8 cellular contexts compared by ENCODE assay signal in genomic region chr3:13895155-13896105, GRCh38. TPM values are rescaled to one million over a fixed set of nuclear protein-coding genes. Genes with fewer than 3 reads are reported as not detected.
DNase-seq lines count a peak whose midpoint lies in the region; ATAC-seq, FAIRE-seq and TF ChIP-seq lines count a peak whose summit lies in the region.

No MANE protein-coding gene starts in this region.

- peak overlapping the region; percentile 92 for H3K4me2 ChIP-seq in HepG2 (ENCODE audit: low read depth, low read length)

- TF ChIP-seq CTCF in HepG2 (CRISPR knock-in tag; IDR thresholded peaks at IDR 0.05), result no peak

- CTCF ChIA-PET in HepG2 (lab: Yijun Ruan, JAX; ENCODE audit: low intra/inter-chr PET ratio, low total read pairs), result interaction anchor here (1.3 to 1.8 kb wide), 2 partner anchors 219 to 249 kb away, joined by 3 to 8 read pairs; no protein-coding TSS in a partner anchor

- no peaks in the 10 kb centered on the region for H3K36me3 ChIP-seq in HepG2 (replicated peaks in 1 of 2; ENCODE audit: control insufficient read depth in 1 of 2, insufficient read depth in 2 of 2, low read length in 2 of 2)

- no peak for TF ChIP-seq EP300 in HepG2 (IDR thresholded peaks at IDR 0.05; ENCODE audit: low read depth in 2 of 2, low read length in 2 of 2)
- TF ChIP-seq EP300 in HepG2 (CRISPR knock-in tag; IDR thresholded peaks at IDR 0.05; ENCODE audit: borderline replicate concordance), result no peak

- no peaks in the 10 kb centered on the region for H4K20me1 ChIP-seq in HepG2 (ENCODE audit: insufficient read depth, low read length)

- BruUV-seq in HepG2 (replicated peaks; lab: Mats Ljungman, UMichigan), result no TSS peak

- in situ Hi-C loops in HepG2 (cut with HindIII; ENCODE audit: extremely low pct_ligation_motif_present, low pct_unique_long_range_greater_than_20kb), result loop anchor here (5.0 to 10.0 kb wide), 3 partner anchors 222 to 569 kb away; no protein-coding TSS in a partner anchor

- no peak for FAIRE-seq in HepG2 (lab: Jason Lieb, UNC)

- ATAC-seq in HG02981 (IDR thresholded peaks at IDR 0.05; ENCODE audit: unreplicated experiment) (peak; percentile 98), HepG2 (peak; percentile 98)

- H3K9ac ChIP-seq in HepG2 (ENCODE audit: insufficient read depth, low read depth, low read length), result peak overlapping the region; percentile 56; the same call in 1 of the 2 replicates

- POLR2A ChIA-PET in HepG2 (lab: Yijun Ruan, JAX), result interaction anchor here (1.9 kb wide), 1 partner anchor 219 kb away, joined by 5 read pairs; no protein-coding TSS in a partner anchor

- TF ChIP-seq RAD21 in HepG2 (CRISPR knock-in tag; IDR thresholded peaks at IDR 0.05), result no peak

- H3K27ac ChIP-seq in HepG2 (ENCODE audit: extremely low read length, insufficient read depth, low read length), result no peak overlapping the region

- no peak for TF ChIP-seq POLR2A in HepG2 (IDR thresholded peaks at IDR 0.05; ENCODE audit: insufficient read depth in 1 of 2, low read depth in 2 of 2, low read length in 2 of 2)

- WGBS in HepG2 (ENCODE audit: low lambda C conversion rate), result 9% methylated on average over 46 of the region's 86 CpGs

- no peaks in the 10 kb centered on the region for H3K79me2 ChIP-seq in HepG2 (ENCODE audit: insufficient read depth, low read length)

- no peak overlapping the region for H2AFZ ChIP-seq in HepG2 (ENCODE audit: low read length)

- peak; percentile 65 for DNase-seq in NCI-H345 (lab: John Stamatoyannopoulos, UW)
- DNase-seq in NCI-H345 treated with DMSO at 0.1 percent for 48 hours (lab: John Stamatoyannopoulos, UW; ENCODE audit: unreplicated experiment), result no peak
- DNase-seq in NCI-H2227 (lab: John Stamatoyannopoulos, UW; ENCODE audit: unreplicated experiment), result peak; percentile 91
- DNase-seq in activated CD4-positive, alpha-beta T cell treated with anti-CD3 and anti-CD28 coated beads, Interleukin-2, amount 50 U/mL, for 4 hours, result peak; percentile 91
- DNase-seq in dermis blood vessel endothelial cell, result peak; percentile 93
- DNase-seq in HepG2 (ENCODE audit: low spot score), result peak; percentile 69
- peak; percentile 96 to 97 for DNase-seq in stimulated activated CD4-positive, alpha-beta T cell treated with anti-CD3 and anti-CD28 coated beads, Interleukin-2, amount 100 ng/mL, for 24 hours

- intact Hi-C loops in HepG2 (cut with micrococcal nuclease; ENCODE audit: unreplicated experiment), result loop anchor here (1.0 to 5.0 kb wide), 3 partner anchors 219 to 307 kb away; no protein-coding TSS in a partner anchor

- H3K4me1 ChIP-seq in HepG2 (ENCODE audit: insufficient read depth, low read length), result peaks cover 10% of the 10 kb centered on the region

- H3K9me3 ChIP-seq in HepG2 (ENCODE audit: low read length), result peaks cover 4% of the 10 kb centered on the region

- peak overlapping the region; percentile 20 to 72 (median 57) for H3K4me3 ChIP-seq in HepG2 (replicated peaks in 1 of 3; ENCODE audit: insufficient read depth in 1 of 3, low read depth in 2 of 3, low read length in 3 of 3)

- peaks cover 0 to 25% of the 10 kb centered on the region in 2 experiments; a peak in 3 of 5 replicates for H3K27me3 ChIP-seq in HepG2 (ENCODE audit: control insufficient read depth in 1 of 2, insufficient read depth in 2 of 2, low read length in 2 of 2)

TF ChIP-seq in HepG2, 621 proteins besides CTCF, POLR2A, EP300 and RAD21 (continues in another document):
- peak; percentile 59; the same call in 1 of the 2 replicates for TF ChIP-seq ELF3 (CRISPR knock-in tag; IDR thresholded peaks at IDR 0.05)
- TF ChIP-seq ZNF484 (CRISPR knock-in tag; IDR thresholded peaks at IDR 0.05; ENCODE audit: borderline replicate concordance, low read depth), result no peak
- TF ChIP-seq ZNF281 (CRISPR knock-in tag; IDR thresholded peaks at IDR 0.05; ENCODE audit: borderline replicate concordance), result no peak
- TF ChIP-seq NPAS2 (CRISPR knock-in tag; IDR thresholded peaks at IDR 0.05; ENCODE audit: borderline replicate concordance), result no peak
- no peak for TF ChIP-seq ZNF362 (CRISPR knock-in tag; IDR thresholded peaks at IDR 0.05; ENCODE audit: borderline replicate concordance)
- TF ChIP-seq ELK4 (CRISPR knock-in tag; IDR thresholded peaks at IDR 0.05; ENCODE audit: borderline replicate concordance), result no peak
- TF ChIP-seq HMGXB4 (CRISPR knock-in tag; IDR thresholded peaks at IDR 0.05; ENCODE audit: borderline replicate concordance in 1 of 2, low read depth in 1 of 2), result peak in 1 of 2 experiments; percentile 19; a peak in 1 of 4 replicates
- TF ChIP-seq TOE1 (CRISPR knock-in tag; IDR thresholded peaks at IDR 0.05), result no peak
- TF ChIP-seq RBM22 (optimal IDR thresholded peaks at IDR 0.05; ENCODE audit: low read length), result no peak

RNA-seq across cellular contexts. Expression of gene WNT7A, which starts 15.6 kb away (rescaled TPM):
- total RNA-seq in dermis blood vessel endothelial cell (under 0.01 TPM in 2 replicates), HepG2 (2016; rRNA removed; fragmentation: Illumina TruSeq; extraction: Trizol) (not detected in 2 replicates)
- total RNA-seq in HepG2 (2016; cell fraction: cytosol; rRNA removed; fragmentation: Illumina TruSeq; extraction: Trizol; ENCODE audit: low read depth), result not detected in 2 replicates
- not detected in 2 replicates for total RNA-seq in HepG2 (2016; cell fraction: insoluble cytoplasmic fraction; rRNA removed; fragmentation: Illumina TruSeq; extraction: Trizol)
- total RNA-seq in HepG2 (2016; cell fraction: membrane; rRNA removed; fragmentation: Illumina TruSeq; extraction: Trizol), result not detected in 2 replicates
- total RNA-seq in HepG2 (2016; cell fraction: nucleus; rRNA removed; fragmentation: Illumina TruSeq; extraction: Trizol), result not detected in 2 replicates
- polyA plus RNA-seq in HepG2 (2011; rRNA removed), result not detected in 2 replicates
- not detected in 2 replicates for polyA plus RNA-seq in HepG2 (2011; cell fraction: cytosol; rRNA removed)
- polyA plus RNA-seq in HepG2 (2011; cell fraction: nucleus; rRNA removed), result not detected in 2 replicates
- not detected in 2 replicates for polyA plus RNA-seq in HepG2 (2012)
- polyA plus RNA-seq in HepG2 (2016; cell fraction: cytosol; fragmentation: Illumina TruSeq; extraction: Trizol; ENCODE audit: low read depth), result not detected in 2 replicates
- polyA plus RNA-seq in HepG2 (2016; cell fraction: insoluble cytoplasmic fraction; fragmentation: Illumina TruSeq; extraction: Trizol; ENCODE audit: low read depth), result not detected in 2 replicates
- not detected in 2 replicates for polyA plus RNA-seq in HepG2 (2016; cell fraction: membrane; fragmentation: Illumina TruSeq; extraction: Trizol; ENCODE audit: low read depth)
- not detected in 2 replicates for polyA plus RNA-seq in HepG2 (2016; cell fraction: nucleus; fragmentation: Illumina TruSeq; extraction: Trizol; ENCODE audit: insufficient read depth, low read depth)
- 0.10 TPM in 1 of 2 replicates, not detected in the other for polyA minus RNA-seq in HepG2 (2011; rRNA and poly(A)+ RNA removed; ENCODE audit: low replicate concordance)
- polyA minus RNA-seq in HepG2 (2011; cell fraction: cytosol; rRNA and poly(A)+ RNA removed), result not detected in 2 replicates
- not detected in 2 replicates for polyA minus RNA-seq in HepG2 (2011; cell fraction: nucleus; rRNA and poly(A)+ RNA removed)
